8 cellular contexts compared by ENCODE assay signal in genomic region chr9:132507670-132508469, GRCh38.
DNase-seq lines count a peak whose midpoint lies in the region; ATAC-seq lines count a peak whose summit lies in the region.

No MANE protein-coding gene starts in this region.

- ATAC-seq in HG03097 (IDR thresholded peaks at IDR 0.05; ENCODE audit: low FRiP score, unreplicated experiment) = no peak

- DNase-seq in activated gamma-delta T cell treated with Interleukin-2 at 50 U/mL for 16 hours (peak; percentile 65), activated gamma-delta T cell (lab: John Stamatoyannopoulos, UW) (no peak), NCI-H2227 treated with DMSO at 0.1 percent for 48 hours (lab: John Stamatoyannopoulos, UW) (peak; percentile 50), kidney tubule cell (ENCODE audit: low spot score) (peak; percentile 61)
- DNase-seq in activated CD4-positive, CD25-positive, alpha-beta regulatory T cell (lab: John Stamatoyannopoulos, UW) = peak; percentile 17 to 46 (median 30)
- DNase-seq in central memory CD4-positive, alpha-beta T cell = peak; percentile 36
- DNase-seq in stimulated activated CD4-positive, alpha-beta T cell treated with anti-CD3 and anti-CD28 coated beads, Interleukin-2, amount 100 ng/mL, for 4 hours (ENCODE audit: low read depth) = peak; percentile 48
